22 cellular contexts compared by ENCODE assay signal in the genomic region with DNA sequence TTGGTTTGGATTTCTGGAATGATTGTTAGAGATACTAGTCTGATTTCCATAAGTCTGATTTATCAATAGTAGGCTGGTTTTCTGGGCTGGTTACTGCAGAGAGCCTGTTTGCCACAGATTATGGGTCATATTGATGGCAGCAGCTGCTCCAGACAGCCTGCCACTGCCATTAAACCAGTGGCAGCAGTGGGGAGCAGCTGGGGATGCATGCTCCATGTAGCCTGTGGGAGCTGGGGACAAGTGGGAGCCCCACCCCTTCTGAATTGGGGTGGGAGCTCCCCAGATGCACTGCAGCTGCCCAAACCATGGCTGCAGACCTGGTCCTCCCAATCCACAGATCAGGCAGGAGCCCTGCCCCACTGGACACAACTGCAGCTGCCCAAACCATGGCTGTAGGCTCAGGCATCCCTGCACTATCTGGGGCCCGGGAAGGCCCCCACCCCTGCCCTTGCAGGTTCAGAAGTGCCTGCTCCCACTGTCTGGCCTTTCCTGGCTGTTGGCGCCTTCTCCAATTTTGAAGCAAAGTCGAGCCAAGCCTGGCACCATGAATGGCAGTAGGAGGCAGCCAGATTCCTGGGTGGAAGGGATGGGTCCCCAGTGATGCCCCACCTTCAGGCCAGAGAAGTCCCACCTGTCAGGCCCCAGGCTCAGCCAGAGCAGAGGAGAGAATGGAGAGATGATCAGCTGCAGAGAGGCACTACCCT.
"Had no signal": no experiment of that assay in that cellular context is flagged by ENCODE, and none has a peak within 500 bp of the region (broad histone marks: within the 10 kb centered on the region; RNA-seq: fewer than 3 reads in every experiment).

No MANE protein-coding gene starts in this region.

- H3K4me1 ChIP-seq: foreskin keratinocyte, parathyroid adenoma, psoas muscle, right lobe of liver, transverse colon had no signal

- H3K27ac ChIP-seq: coronary artery, foreskin keratinocyte, hepatocyte, parathyroid adenoma, psoas muscle, right lobe of liver, thoracic aorta, transverse colon had no signal

- H3K4me3 Mint-ChIP-seq: endodermal cell; naive B cell; nephron; stimulated activated naive B cell treated with anti-CD40 and anti-IgM and Interleukin-4, amounts not matched to agents 10 μg/mL and 1 μg/mL and 100 μg/mL, for 72 hours; stimulated activated naive CD8-positive, alpha-beta T cell treated with anti-CD3 and anti-CD28 coated beads, Interleukin-15, amount 100 ng/mL, for 72 hours had no signal

- H3K27ac Mint-ChIP-seq: endodermal cell; naive B cell; stimulated activated naive B cell treated with anti-CD40 and anti-IgM and Interleukin-4, amounts not matched to agents 10 μg/mL and 1 μg/mL and 100 μg/mL, for 72 hours; stimulated activated naive CD8-positive, alpha-beta T cell treated with anti-CD3 and anti-CD28 coated beads, Interleukin-15, amount 100 ng/mL, for 72 hours had no signal

- H3K36me3 ChIP-seq: right lobe of liver, thoracic aorta, transverse colon had no signal

- H3K4me1 Mint-ChIP-seq: naive B cell; nephron; stimulated activated naive B cell treated with anti-CD40 and anti-IgM and Interleukin-4, amounts not matched to agents 10 μg/mL and 1 μg/mL and 100 μg/mL, for 72 hours; stimulated activated naive CD8-positive, alpha-beta T cell treated with anti-CD3 and anti-CD28 coated beads, Interleukin-15, amount 100 ng/mL, for 72 hours had no signal

- H3K9me3 ChIP-seq: psoas muscle, right lobe of liver, thoracic aorta, transverse colon had no signal

- ATAC-seq: foreskin keratinocyte; left colon; left ventricle myocardium superior; psoas muscle; stimulated activated naive CD8-positive, alpha-beta T cell treated with anti-CD3 and anti-CD28 coated beads, Interleukin-15, amount 100 ng/mL, for 72 hours had no signal

- H3K27me3 ChIP-seq: foreskin keratinocyte, hepatocyte, right lobe of liver, transverse colon had no signal

- H3K9me3 Mint-ChIP-seq: endodermal cell, naive B cell, nephron had no signal

- H3K4me3 ChIP-seq: coronary artery, hepatocyte, lung, psoas muscle, right lobe of liver, thoracic aorta, transverse colon had no signal

- H3K36me3 Mint-ChIP-seq: naive B cell; stimulated activated naive B cell treated with anti-CD40 and anti-IgM and Interleukin-4, amounts not matched to agents 10 μg/mL and 1 μg/mL and 100 μg/mL, for 72 hours had no signal

- H3K27me3 Mint-ChIP-seq: naive B cell; stimulated activated naive B cell treated with anti-CD40 and anti-IgM and Interleukin-4, amounts not matched to agents 10 μg/mL and 1 μg/mL and 100 μg/mL, for 72 hours; stimulated activated naive CD8-positive, alpha-beta T cell treated with anti-CD3 and anti-CD28 coated beads, Interleukin-15, amount 100 ng/mL, for 72 hours had no signal

- DNase-seq: effector CD4-positive, alpha-beta T cell; endodermal cell; erythroblast; foreskin keratinocyte; head of caudate nucleus; left colon; left ventricle myocardium superior; mesendoderm; naive B cell; retina; stimulated activated CD4-positive, alpha-beta T cell treated with anti-CD3 and anti-CD28 coated beads, Interleukin-4, amount 100 ng/mL, for 1 hour; stimulated activated naive B cell treated with anti-CD40 and anti-IgM and Interleukin-4, amounts not matched to agents 10 μg/mL and 1 μg/mL and 100 μg/mL, for 72 hours; stimulated activated naive CD8-positive, alpha-beta T cell treated with anti-CD3 and anti-CD28 coated beads, Interleukin-15, amount 100 ng/mL, for 72 hours; transverse colon had no signal
